ENCODE assay signal across 27 cellular contexts in the genomic region with DNA sequence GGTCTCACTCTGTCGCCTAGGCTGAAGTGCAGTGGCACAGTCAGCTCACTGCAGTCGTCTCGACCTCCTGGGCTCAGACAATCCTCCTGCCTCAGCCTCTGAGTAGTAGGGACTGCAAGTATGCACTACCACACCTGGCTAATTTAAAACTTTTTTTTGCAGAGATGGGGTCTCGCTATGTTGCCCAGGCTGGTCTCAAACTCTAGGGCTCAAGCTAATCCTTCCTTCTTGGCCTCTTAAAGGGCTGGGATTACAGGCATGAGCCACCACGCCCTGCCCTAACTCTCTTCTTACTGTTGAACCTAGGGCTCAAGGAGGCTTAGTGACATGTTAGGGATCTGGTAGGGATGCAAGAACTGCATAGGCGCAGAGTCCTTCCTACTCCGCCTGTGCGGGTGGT.
"Had no signal": no experiment of that assay in that cellular context is flagged by ENCODE, and none has a peak within 500 bp of the region (broad histone marks: within the 10 kb centered on the region; RNA-seq: fewer than 3 reads in every experiment).

No MANE protein-coding gene starts in this region.

- H3K4me2 ChIP-seq: smooth muscle cell had no signal

- ATAC-seq: esophagus mucosa; foreskin keratinocyte; left lobe of liver; naive thymus-derived CD4-positive, alpha-beta T cell; sciatic nerve; stimulated activated naive CD8-positive, alpha-beta T cell treated with anti-CD3 and anti-CD28 coated beads, Interleukin-15, amount 100 ng/mL, for 72 hours had no signal

- H3K27ac ChIP-seq: epithelial cell of prostate, foreskin keratinocyte, prostate gland, right atrium auricular region, suprapubic skin, transverse colon, vagina had no signal

- H3K27me3 ChIP-seq: foreskin keratinocyte, right atrium auricular region, suprapubic skin, transverse colon, vagina had no signal

- H3K4me1 ChIP-seq: prostate gland, suprapubic skin had no signal

- H3K9me3 ChIP-seq: prostate gland, right atrium auricular region, suprapubic skin, transverse colon, vagina had no signal

- H3K4me3 ChIP-seq: prostate gland, right atrium auricular region, smooth muscle cell, suprapubic skin, transverse colon, vagina had no signal

- H3K36me3 ChIP-seq: prostate gland, right atrium auricular region had no signal

- FAIRE-seq: colon, kidney had no signal

- DNase-seq: effector CD8-positive, alpha-beta T cell; endodermal cell; foreskin keratinocyte; glutamatergic neuron; hypothalamus; kidney; mesenchymal stem cell; midbrain; naive thymus-derived CD4-positive, alpha-beta T cell; nucleus accumbens; stimulated activated CD4-positive, alpha-beta T cell treated with anti-CD3 and anti-CD28 coated beads, Interleukin-12 subunit alpha, Interleukin-12 subunit beta, amount 100 ng/mL, for 4 hours; stimulated activated CD4-positive, alpha-beta T cell treated with anti-CD3 and anti-CD28 coated beads, Interleukin-1b, Interleukin-23, amount 100 ng/mL, for 48 hours; stimulated activated CD4-positive, alpha-beta T cell treated with anti-CD3 and anti-CD28 coated beads, Interleukin-4, amount 100 ng/mL, for 1 hour; stimulated activated CD8-positive, alpha-beta memory T cell treated with anti-CD3 and anti-CD28 coated beads, Interleukin-4, amount 100 ng/mL, for 48 hours; stimulated activated naive CD4-positive, alpha-beta T cell; stimulated activated naive CD8-positive, alpha-beta T cell treated with anti-CD3 and anti-CD28 coated beads, Interleukin-15, amount 100 ng/mL, for 72 hours; transverse colon had no signal
